1 cellular context compared by ENCODE assay signal in genomic region chr3:12384451-12385233, GRCh38.
TF ChIP-seq lines count a peak whose summit lies in the region.

No MANE protein-coding gene starts in this region.

TF ChIP-seq in GM12878, 131 proteins besides CTCF, POLR2A, EP300 and RAD21 (continued from another document):
- no peak for TF ChIP-seq ZNF592 (IDR thresholded peaks at IDR 0.05)
- no peak for TF ChIP-seq BHLHE40 (IDR thresholded peaks at IDR 0.05; ENCODE audit: borderline replicate concordance in 1 of 2, low read depth in 2 of 2, low read length in 1 of 2)
- no peak for TF ChIP-seq HDGF (IDR thresholded peaks at IDR 0.05)
- TF ChIP-seq ZNF217 (IDR thresholded peaks at IDR 0.05) = no peak
- TF ChIP-seq CEBPZ (IDR thresholded peaks at IDR 0.05; ENCODE audit: low read depth, low read length) = no peak
- TF ChIP-seq MLLT1 (IDR thresholded peaks at IDR 0.05) = no peak
- TF ChIP-seq BMI1 (IDR thresholded peaks at IDR 0.05; ENCODE audit: borderline replicate concordance) = no peak
- TF ChIP-seq USF1 (IDR thresholded peaks at IDR 0.05; ENCODE audit: borderline replicate concordance, extremely low read length, insufficient read depth, low read depth, low read length) = no peak
TF ChIP-seq in GM12878: peak in this region for 0.
